ENCODE assay signal across 1 cellular context in the genomic region with DNA sequence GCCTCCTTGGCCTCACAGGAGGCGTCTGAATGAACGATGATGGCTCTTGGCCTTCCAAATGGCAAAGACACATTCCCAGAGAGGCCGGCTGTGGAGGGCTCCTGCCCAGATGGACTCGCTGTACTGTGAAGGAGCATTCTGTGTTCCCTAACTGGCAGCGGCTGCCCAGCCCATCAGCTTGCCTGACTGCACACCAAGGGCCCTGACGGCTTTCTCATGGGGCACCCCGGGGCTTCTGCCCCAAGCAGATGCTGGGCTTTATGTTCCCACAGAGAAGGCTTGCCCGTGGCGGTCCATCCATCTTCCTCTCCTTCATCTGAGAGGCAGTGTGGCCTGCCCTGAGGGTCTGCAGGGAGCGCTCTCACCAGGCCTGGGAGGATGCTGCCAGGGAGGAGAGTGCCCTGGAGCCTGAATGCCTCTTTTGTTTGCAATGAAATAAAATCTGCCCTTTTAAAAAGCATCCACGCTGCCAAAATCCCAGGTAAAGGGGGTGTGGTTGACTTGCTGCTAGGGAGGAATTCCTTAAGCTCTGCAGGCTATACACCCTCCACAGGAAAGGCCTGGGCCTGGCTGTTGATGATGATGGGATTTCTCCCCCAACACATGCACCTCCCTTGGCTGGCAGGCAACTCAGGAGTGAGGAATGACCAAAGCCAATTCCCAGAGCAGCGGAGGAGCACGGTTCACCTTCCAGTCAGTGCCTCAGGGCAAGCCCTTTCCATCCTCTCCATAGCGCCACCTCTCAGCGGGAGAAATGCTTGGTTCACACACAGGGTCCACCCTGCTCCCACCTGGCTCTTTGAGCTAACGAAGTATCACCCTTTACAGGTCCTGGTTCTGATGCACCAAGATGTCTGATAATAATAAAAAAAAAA.
TF ChIP-seq lines count a peak whose summit lies in the region.

No MANE protein-coding gene starts in this region.

TF ChIP-seq in HCT116, 20 proteins besides CTCF, POLR2A, EP300 and RAD21 (continued from another document):
- TF ChIP-seq, protein P1, sequence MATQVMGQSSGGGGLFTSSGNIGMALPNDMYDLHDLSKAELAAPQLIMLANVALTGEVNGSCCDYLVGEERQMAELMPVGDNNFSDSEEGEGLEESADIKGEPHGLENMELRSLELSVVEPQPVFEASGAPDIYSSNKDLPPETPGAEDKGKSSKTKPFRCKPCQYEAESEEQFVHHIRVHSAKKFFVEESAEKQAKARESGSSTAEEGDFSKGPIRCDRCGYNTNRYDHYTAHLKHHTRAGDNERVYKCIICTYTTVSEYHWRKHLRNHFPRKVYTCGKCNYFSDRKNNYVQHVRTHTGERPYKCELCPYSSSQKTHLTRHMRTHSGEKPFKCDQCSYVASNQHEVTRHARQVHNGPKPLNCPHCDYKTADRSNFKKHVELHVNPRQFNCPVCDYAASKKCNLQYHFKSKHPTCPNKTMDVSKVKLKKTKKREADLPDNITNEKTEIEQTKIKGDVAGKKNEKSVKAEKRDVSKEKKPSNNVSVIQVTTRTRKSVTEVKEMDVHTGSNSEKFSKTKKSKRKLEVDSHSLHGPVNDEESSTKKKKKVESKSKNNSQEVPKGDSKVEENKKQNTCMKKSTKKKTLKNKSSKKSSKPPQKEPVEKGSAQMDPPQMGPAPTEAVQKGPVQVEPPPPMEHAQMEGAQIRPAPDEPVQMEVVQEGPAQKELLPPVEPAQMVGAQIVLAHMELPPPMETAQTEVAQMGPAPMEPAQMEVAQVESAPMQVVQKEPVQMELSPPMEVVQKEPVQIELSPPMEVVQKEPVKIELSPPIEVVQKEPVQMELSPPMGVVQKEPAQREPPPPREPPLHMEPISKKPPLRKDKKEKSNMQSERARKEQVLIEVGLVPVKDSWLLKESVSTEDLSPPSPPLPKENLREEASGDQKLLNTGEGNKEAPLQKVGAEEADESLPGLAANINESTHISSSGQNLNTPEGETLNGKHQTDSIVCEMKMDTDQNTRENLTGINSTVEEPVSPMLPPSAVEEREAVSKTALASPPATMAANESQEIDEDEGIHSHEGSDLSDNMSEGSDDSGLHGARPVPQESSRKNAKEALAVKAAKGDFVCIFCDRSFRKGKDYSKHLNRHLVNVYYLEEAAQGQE (IDR thresholded peaks at IDR 0.05; ENCODE audit: low read depth): no peak
